ENCODE assay signal across 15 cellular contexts in the genomic region with DNA sequence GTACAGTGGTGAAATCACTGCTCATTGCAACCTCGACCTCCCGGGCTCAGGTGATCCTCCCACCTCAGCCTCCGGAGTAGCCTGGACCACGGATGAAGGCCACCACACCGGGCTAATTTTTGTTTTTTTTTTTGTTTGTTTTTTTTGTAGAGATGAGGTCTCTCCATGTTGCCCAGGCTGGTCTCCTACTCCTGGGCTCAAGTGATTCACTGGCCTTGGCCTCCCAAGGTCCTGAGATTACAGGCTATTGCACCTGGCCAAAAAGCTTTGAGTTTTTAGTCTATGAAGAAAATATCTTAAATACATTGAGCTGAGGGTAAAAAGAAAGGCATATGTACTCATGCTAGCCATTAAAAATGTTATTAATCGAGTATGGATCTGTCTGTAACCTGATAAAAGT.
"Had no signal": no experiment of that assay in that cellular context is flagged by ENCODE, and none has a peak within 500 bp of the region (broad histone marks: within the 10 kb centered on the region; RNA-seq: fewer than 3 reads in every experiment).

No MANE protein-coding gene starts in this region.

- H3K27ac ChIP-seq: colonic mucosa, gastroesophageal sphincter, heart left ventricle, left ventricle myocardium inferior, parathyroid adenoma, sigmoid colon, spleen had no signal

- H3K27me3 Mint-ChIP-seq: activated naive CD8-positive, alpha-beta T cell had no signal

- DNase-seq: activated CD4-positive, alpha-beta T cell treated with anti-CD3 and anti-CD28 coated beads, Interleukin-2, amount 50 U/mL, for 1 hour; activated CD8-positive, alpha-beta memory T cell treated with anti-CD3 and anti-CD28 coated beads, Interleukin-2, amount 50 U/mL, for 48 hours; caudate nucleus; colonic mucosa; heart left ventricle; left ventricle myocardium inferior; sigmoid colon; spleen; stimulated activated naive CD4-positive, alpha-beta T cell; T-helper 1 cell had no signal

- H3K36me3 ChIP-seq: colonic mucosa had no signal

- H3K27ac Mint-ChIP-seq: activated naive CD8-positive, alpha-beta T cell had no signal

- ATAC-seq: activated CD4-positive, CD25-positive, alpha-beta regulatory T cell treated with anti-CD3 and anti-CD28 coated beads, Interleukin-2, amount 50 U/mL, for 24 hours; gastroesophageal sphincter; heart left ventricle; SK-N-SH treated with all-trans-retinoic acid at 6 μM for 48 hours had no signal

- H3K4me3 ChIP-seq: colonic mucosa, gastroesophageal sphincter, heart left ventricle, left ventricle myocardium inferior, sigmoid colon, spleen had no signal

- H2AFZ ChIP-seq: parathyroid adenoma had no signal

- H3K27me3 ChIP-seq: colonic mucosa, gastroesophageal sphincter, heart left ventricle, sigmoid colon, spleen had no signal

- H3K4me1 ChIP-seq: parathyroid adenoma had no signal

- H3K9me3 ChIP-seq: colonic mucosa, gastroesophageal sphincter, heart left ventricle, left ventricle myocardium inferior, sigmoid colon, spleen had no signal
